In the genomic region with DNA sequence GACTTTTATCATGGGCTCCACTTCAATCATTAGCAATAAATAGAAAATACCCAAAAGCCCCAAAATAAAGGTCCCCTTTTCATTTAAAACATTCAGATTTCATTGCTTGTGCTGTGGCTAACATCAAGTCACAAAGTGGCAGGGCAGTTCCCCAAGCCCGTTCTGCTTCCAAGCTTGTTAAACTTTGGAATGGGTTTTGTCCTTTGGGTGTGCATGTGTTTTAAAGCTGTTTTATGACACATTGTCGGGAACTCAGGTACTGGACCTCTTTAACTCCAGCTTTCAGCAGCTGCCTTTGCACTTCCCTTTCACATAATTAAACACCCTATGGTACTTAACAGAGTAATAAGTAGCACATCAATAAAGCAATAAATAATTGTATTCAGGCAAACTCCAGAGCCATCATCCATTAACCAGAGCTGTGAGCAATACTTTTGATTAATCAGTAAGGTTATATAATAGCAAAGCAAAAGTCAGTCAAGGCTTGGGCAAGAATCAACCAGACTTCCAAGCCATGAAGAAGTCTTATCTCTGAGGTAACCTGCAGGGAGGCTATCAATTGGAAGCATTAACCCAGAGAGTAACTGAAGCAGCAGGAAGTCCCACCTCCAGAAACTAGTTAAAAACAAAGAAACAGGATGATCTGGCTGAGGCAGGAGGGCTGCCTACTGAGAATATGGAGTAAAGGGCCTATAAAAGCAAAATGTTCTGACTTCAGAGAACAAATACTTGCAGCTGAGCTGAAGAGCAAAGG, we compare ENCODE assay signal across 17 cellular contexts. TPM values are rescaled to one million over a fixed set of nuclear protein-coding genes. Genes with fewer than 3 reads are reported as not detected.
A peak's percentile ranks its signal among the peaks of the same experiment; 100 is the strongest.
DNase-seq lines count a peak whose midpoint lies in the region; FAIRE-seq and TF ChIP-seq lines count a peak whose summit lies in the region.
"Had no signal": no experiment of that assay in that cellular context is flagged by ENCODE, and none has a peak within 500 bp of the region (broad histone marks: within the 10 kb centered on the region; RNA-seq: fewer than 3 reads in every experiment).

No MANE protein-coding gene starts in this region.

- peak overlapping the region; percentile 62 for H3K56ac ChIP-seq in mesendoderm (ENCODE audit: low read length)

- CTCF ChIA-PET in HEK293T (lab: Yijun Ruan, JAX): interaction anchor here (0.6 kb wide), 1 partner anchor 47 kb away, joined by 4 read pairs; no protein-coding TSS in a partner anchor

- H4K5ac ChIP-seq in mesendoderm (ENCODE audit: low read length): no peak overlapping the region

- POLR2A ChIA-PET in HEK293T (lab: Yijun Ruan, JAX): no interaction called here

- no peaks in the 10 kb centered on the region for H3K4me1 Mint-ChIP-seq in CD14-positive monocyte

- H2AFZ ChIP-seq in Loucy (ENCODE audit: low read length): peak overlapping the region; percentile 50

- H3K9me3 ChIP-seq in Loucy (ENCODE audit: insufficient read depth, low read depth, low read length) (no peaks in the 10 kb centered on the region), colonic mucosa (no peaks in the 10 kb centered on the region), small intestine (ENCODE audit: control insufficient read depth, low read depth) (no peaks in the 10 kb centered on the region)

- H3K36me3 ChIP-seq in Loucy (ENCODE audit: insufficient read depth, low read length) (no peaks in the 10 kb centered on the region), colonic mucosa (no peaks in the 10 kb centered on the region), mesendoderm (ENCODE audit: control insufficient read depth, insufficient read depth, low read length) (no peaks in the 10 kb centered on the region), small intestine (ENCODE audit: control insufficient read depth in 2 of 2, insufficient read depth in 2 of 2, low read length in 2 of 2) (no peaks in the 10 kb centered on the region)

- H4K20me1 ChIP-seq in Loucy (ENCODE audit: insufficient read depth, low read length, poor library complexity, severe bottlenecking): no peaks in the 10 kb centered on the region

- no peak overlapping the region for H2BK5ac ChIP-seq in mesendoderm (ENCODE audit: low read length)

- no peak overlapping the region for H3K18ac ChIP-seq in mesendoderm (ENCODE audit: low read length)

- no peaks in the 10 kb centered on the region for H3K27me3 ChIP-seq in Loucy (ENCODE audit: insufficient read depth, low read length, poor library complexity, severe bottlenecking)
- no peaks in the 10 kb centered on the region for H3K27me3 ChIP-seq in colonic mucosa
- H3K27me3 ChIP-seq in mesendoderm (ENCODE audit: insufficient read depth, low read length, poor library complexity): no peaks in the 10 kb centered on the region
- H3K27me3 ChIP-seq in small intestine (ENCODE audit: control insufficient read depth in 2 of 2, insufficient read depth in 2 of 2, low read length in 2 of 2): no peaks in the 10 kb centered on the region

- H3K4ac ChIP-seq in mesendoderm (ENCODE audit: low read depth, low read length): no peak overlapping the region

- DNase-seq in colonic mucosa (peak; percentile 69), mesendoderm (peak; percentile 83), small intestine (peak; percentile 95), CD14-positive monocyte (ENCODE audit: low spot score) (no peak), DMS153 (lab: John Stamatoyannopoulos, UW) (no peak), HEK293T (ENCODE audit: extremely low spot score) (no peak)
- no peak for DNase-seq in stimulated activated CD4-positive, alpha-beta T cell treated with anti-CD3 and anti-CD28 coated beads, Interleukin-4, amount 100 ng/mL, for 4 hours
- DNase-seq: CD4-positive, CD25-positive, alpha-beta regulatory T cell; DMS53; H7; NCI-H1436; NCI-H2029 treated with DMSO at 0.1 percent for 48 hours; NCI-H2171 treated with DMSO at 0.1 percent for 48 hours; NCI-H748 treated with DMSO at 0.1 percent for 48 hours had no signal

- peaks cover 0 to 2% (median 0%) of the 10 kb centered on the region in 3 donors for H3K27me3 Mint-ChIP-seq in CD14-positive monocyte (ENCODE audit: low read depth in 3 of 3)
- H3K27me3 Mint-ChIP-seq: CD4-positive, CD25-positive, alpha-beta regulatory T cell had no signal

- no peak overlapping the region for H2AK5ac ChIP-seq in mesendoderm (ENCODE audit: low read length)

- H3K27ac ChIP-seq in colonic mucosa: peak overlapping the region; percentile 51
- H3K27ac ChIP-seq in mesendoderm (ENCODE audit: low read depth, low read length): peak overlapping the region; percentile 14
- peak overlapping the region in 1 of 2 donors; percentile 19 for H3K27ac ChIP-seq in small intestine (ENCODE audit: low read depth in 1 of 2, low read length in 1 of 2)
- H3K27ac ChIP-seq: HL-60 had no signal

- no peaks in the 10 kb centered on the region for H3K36me3 Mint-ChIP-seq in CD14-positive monocyte
- H3K36me3 Mint-ChIP-seq: CD4-positive, CD25-positive, alpha-beta regulatory T cell had no signal

- H3K4me3 ChIP-seq in Loucy (ENCODE audit: low read length, poor library complexity, severe bottlenecking): no peak overlapping the region
- no peak overlapping the region for H3K4me3 ChIP-seq in colonic mucosa
- H3K4me3 ChIP-seq in mesendoderm (ENCODE audit: low read length): no peak overlapping the region
- H3K4me3 ChIP-seq in small intestine (ENCODE audit: low read depth in 1 of 2, low read length in 2 of 2): no peak overlapping the region

- no peaks in the 10 kb centered on the region for H3K9me2 ChIP-seq in Loucy (replicated peaks; ENCODE audit: low read depth, low read length)

- H3K9ac ChIP-seq in Loucy (ENCODE audit: low read depth, low read length, poor library complexity, severe bottlenecking) (no peak overlapping the region), colonic mucosa (ENCODE audit: low read depth in 2 of 2, low read length in 2 of 2) (no peak overlapping the region), mesendoderm (ENCODE audit: low read length) (no peak overlapping the region)

- H3K4me2 ChIP-seq in Loucy (ENCODE audit: low read depth, low read length, poor library complexity, severe bottlenecking) (no peak overlapping the region), mesendoderm (ENCODE audit: low read length) (no peak overlapping the region)

- FAIRE-seq in small intestine (lab: Jason Lieb, UNC): peak; percentile 90
- FAIRE-seq: HTR-8/SVneo had no signal

- H3K79me2 ChIP-seq in Loucy (ENCODE audit: insufficient read depth, low read length) (no peaks in the 10 kb centered on the region), mesendoderm (ENCODE audit: control insufficient read depth, insufficient read depth, low read length) (no peaks in the 10 kb centered on the region)

- no peak overlapping the region for H3K4me3 Mint-ChIP-seq in CD14-positive monocyte
- H3K4me3 Mint-ChIP-seq: CD4-positive, CD25-positive, alpha-beta regulatory T cell had no signal

- intact Hi-C loops in colonic mucosa (cut with DNase I) (no loop called here), CD14-positive monocyte (cut with micrococcal nuclease) (no loop called here)

- H3K23ac ChIP-seq in mesendoderm (ENCODE audit: low read length): no peak overlapping the region

- TF ChIP-seq CTCF in Loucy (conservative IDR thresholded peaks at IDR 0.05; ENCODE audit: low read length): no peak
- no peak for TF ChIP-seq CTCF in colonic mucosa (IDR thresholded peaks at IDR 0.05)
- TF ChIP-seq CTCF in CD14-positive monocyte (IDR thresholded peaks at IDR 0.05): no peak

- WGBS in mesendoderm (ENCODE audit: extremely low coverage, insufficient coverage, low lambda C conversion rate): no CpG with 5 or more reads among the region's 2 CpGs
- WGBS in small intestine, 3 donors: 22 to 71% (median 39%) methylated on average over 2 of the region's 2 CpGs

- H3K79me1 ChIP-seq in mesendoderm (ENCODE audit: low read length): no peaks in the 10 kb centered on the region

- H2BK120ac ChIP-seq in mesendoderm (ENCODE audit: low read depth, low read length): no peak overlapping the region

- H3F3A ChIP-seq in Loucy (ENCODE audit: low read depth): no peaks in the 10 kb centered on the region

- no peak overlapping the region for H2BK15ac ChIP-seq in mesendoderm (replicated peaks; ENCODE audit: low read depth)

- H3K27ac Mint-ChIP-seq in CD14-positive monocyte: peak overlapping the region in 1 of 7 donors; percentile 22
- H3K27ac Mint-ChIP-seq: CD4-positive, CD25-positive, alpha-beta regulatory T cell had no signal

- H3K4me1 ChIP-seq in Loucy (ENCODE audit: insufficient read depth, low read length, poor library complexity, severe bottlenecking) (peaks cover 51% of the 10 kb centered on the region), colonic mucosa (no peaks in the 10 kb centered on the region), mesendoderm (ENCODE audit: control insufficient read depth, low read depth, low read length) (peaks cover 6% of the 10 kb centered on the region), small intestine (ENCODE audit: control insufficient read depth in 2 of 2, insufficient read depth in 1 of 2, low read depth in 1 of 2, low read length in 1 of 2) (peaks cover 9% of the 10 kb centered on the region in 2 donors)

- no peak overlapping the region for H4K8ac ChIP-seq in mesendoderm (ENCODE audit: low read depth, low read length)

- no peaks in the 10 kb centered on the region for H3K9me3 Mint-ChIP-seq in CD14-positive monocyte

TF ChIP-seq in HEK293T, 16 proteins besides CTCF, POLR2A, EP300 and RAD21 (continues in another document):
- no peak for TF ChIP-seq SP1 (IDR thresholded peaks at IDR 0.05)
- no peak for TF ChIP-seq TARDBP (IDR thresholded peaks at IDR 0.05)
- TF ChIP-seq, protein P1, sequence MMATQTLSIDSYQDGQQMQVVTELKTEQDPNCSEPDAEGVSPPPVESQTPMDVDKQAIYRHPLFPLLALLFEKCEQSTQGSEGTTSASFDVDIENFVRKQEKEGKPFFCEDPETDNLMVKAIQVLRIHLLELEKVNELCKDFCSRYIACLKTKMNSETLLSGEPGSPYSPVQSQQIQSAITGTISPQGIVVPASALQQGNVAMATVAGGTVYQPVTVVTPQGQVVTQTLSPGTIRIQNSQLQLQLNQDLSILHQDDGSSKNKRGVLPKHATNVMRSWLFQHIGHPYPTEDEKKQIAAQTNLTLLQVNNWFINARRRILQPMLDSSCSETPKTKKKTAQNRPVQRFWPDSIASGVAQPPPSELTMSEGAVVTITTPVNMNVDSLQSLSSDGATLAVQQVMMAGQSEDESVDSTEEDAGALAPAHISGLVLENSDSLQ (IDR thresholded peaks at IDR 0.05): no peak
- TF ChIP-seq LEF1 (IDR thresholded peaks at IDR 0.05; ENCODE audit: borderline replicate concordance): no peak
- TF ChIP-seq FOXK2 (IDR thresholded peaks at IDR 0.05): no peak
- no peak for TF ChIP-seq ARNT (IDR thresholded peaks at IDR 0.05)
- no peak for TF ChIP-seq ELF4 (IDR thresholded peaks at IDR 0.05)
- no peak for TF ChIP-seq CTBP1 (IDR thresholded peaks at IDR 0.05; ENCODE audit: borderline replicate concordance)
- no peak for TF ChIP-seq FOXM1 (IDR thresholded peaks at IDR 0.05; ENCODE audit: borderline replicate concordance)
- no peak for TF ChIP-seq FOXA1 (IDR thresholded peaks at IDR 0.05)
- no peak for TF ChIP-seq NFRKB (IDR thresholded peaks at IDR 0.05)
- TF ChIP-seq SUZ12 (IDR thresholded peaks at IDR 0.05): no peak
- TF ChIP-seq BHLHE40 (IDR thresholded peaks at IDR 0.05; ENCODE audit: borderline replicate concordance): no peak

RNA-seq across cellular contexts. Expression of gene ARID5B, which starts 56.1 kb away (rescaled TPM):
- total RNA-seq in colonic mucosa: 10 to 100 TPM; 18.8 to 27.2 TPM
- polyA plus RNA-seq in mesendoderm (2013, experiment 1 of 2): 2.1 TPM
- 2.0 TPM for polyA plus RNA-seq in mesendoderm (2013, experiment 2 of 2)
- 10 to 100 TPM in 1 of 3 donors, 1 to 10 TPM in 2; 1.1 to 12.1 (median 1.4) TPM for polyA plus RNA-seq in small intestine
- polyA plus RNA-seq in CD14-positive monocyte: 1 to 10 TPM; 1.5 to 2.5 TPM

Comparison
In these comparisons a context has a peak if more than half of its experiments do, and no peak if none do; other contexts are left out.
1. DNase-seq: peak in colonic mucosa (single experiment), mesendoderm (single experiment) and small intestine (single experiment); none in stimulated activated CD4-positive, alpha-beta T cell treated with anti-CD3 and anti-CD28 coated beads, Interleukin-4, amount 100 ng/mL, for 4 hours (0 of 2), CD14-positive monocyte (single experiment), DMS153 (single experiment) and HEK293T (single experiment).